ENCODE assay signal across 6 cellular contexts in genomic region chr5:177402271-177403043, GRCh38. TPM values are rescaled to one million over a fixed set of nuclear protein-coding genes. Genes with fewer than 3 reads are reported as not detected.
DNase-seq lines count a peak whose midpoint lies in the region; ATAC-seq and TF ChIP-seq lines count a peak whose summit lies in the region.

No MANE protein-coding gene starts in this region.

- no CpG with 5 or more reads among the region's 49 CpGs for WGBS in H9 (ENCODE audit: extremely low coverage, insufficient read length, low lambda C conversion rate)

- H3K23me2 ChIP-seq in H9 (ENCODE audit: insufficient read length, low read depth, low read length, poor library complexity, severe bottlenecking), result peaks cover 23% of the 10 kb centered on the region

- H2BK20ac ChIP-seq in H9 (ENCODE audit: low read depth, low read length, poor library complexity, severe bottlenecking), result no peak overlapping the region

- no peak overlapping the region for H4K5ac ChIP-seq in H9 (ENCODE audit: insufficient read length, low read depth, low read length)

- TF ChIP-seq POLR2A in Peyer's patch (IDR thresholded peaks at IDR 0.05), result peak in 1 of 2 donors; percentile 50

- peak; percentile 92 for DNase-seq in H9
- DNase-seq in Peyer's patch, result peak; percentile 64 to 90 (median 90)
- no peak for DNase-seq in natural killer cell
- DNase-seq in medulla oblongata (ENCODE audit: extremely low spot score), result no peak

- ATAC-seq in natural killer cell (no peak), HG02610 (IDR thresholded peaks at IDR 0.05; ENCODE audit: unreplicated experiment) (no peak)

- peak overlapping the region; percentile 19 for H2AFZ ChIP-seq in H9 (ENCODE audit: low read length)

- no peaks in the 10 kb centered on the region for H3K36me3 Mint-ChIP-seq in H9 (ENCODE audit: insufficient read depth in 1 of 3, low read depth in 3 of 3)
- no peaks in the 10 kb centered on the region for H3K36me3 Mint-ChIP-seq in brain
- no peaks in the 10 kb centered on the region for H3K36me3 Mint-ChIP-seq in natural killer cell

- peak; percentile 72 for TF ChIP-seq CTCF in H9 (conservative IDR thresholded peaks at IDR 0.05)
- TF ChIP-seq CTCF in Peyer's patch (IDR thresholded peaks at IDR 0.05), result peak in 5 of 6 experiments; percentile 13 to 67 (median 62)
- peak; percentile 63 to 66 for TF ChIP-seq CTCF in brain (conservative IDR thresholded peaks at IDR 0.05)
- TF ChIP-seq CTCF in natural killer cell (IDR thresholded peaks at IDR 0.05), result no peak

- no peak overlapping the region for H3K23ac ChIP-seq in H9 (ENCODE audit: insufficient read length, low read depth, low read length)

- no peak overlapping the region for H3K9ac ChIP-seq in H9 (ENCODE audit: extremely low read depth, insufficient read length, low read length)

- H3K27me3 Mint-ChIP-seq in H9 (ENCODE audit: low read depth) (peaks cover 77% of the 10 kb centered on the region), brain (peaks cover 42% of the 10 kb centered on the region), natural killer cell (ENCODE audit: low read depth in 2 of 2) (peaks cover 13 to 17% of the 10 kb centered on the region in 2 donors)

- H3K9me3 ChIP-seq in H9 (ENCODE audit: control insufficient read depth, low read depth, low read length) (no peaks in the 10 kb centered on the region), Peyer's patch (peaks cover 0 to 5% (median 0%) of the 10 kb centered on the region in 4 donors)

- H4K20me1 ChIP-seq in H9 (ENCODE audit: control insufficient read depth, insufficient read depth, insufficient read length), result no peaks in the 10 kb centered on the region

- H3K4me1 Mint-ChIP-seq in H9 (peaks cover 10 to 11% of the 10 kb centered on the region in 2 experiments), brain (peaks cover 23% of the 10 kb centered on the region), natural killer cell (peaks cover 35 to 42% of the 10 kb centered on the region in 2 donors)

- intact Hi-C loops in natural killer cell (cut with micrococcal nuclease), result loop anchor here (1.0 kb wide), 1 partner anchor 12 kb away; no protein-coding TSS in a partner anchor

- H3K4me3 ChIP-seq in Peyer's patch, result peak overlapping the region; percentile 41 to 79 (median 68)

- no peak overlapping the region for H3K56ac ChIP-seq in H9 (ENCODE audit: insufficient read length, low read depth, low read length)

- no peak overlapping the region for H2BK12ac ChIP-seq in H9 (ENCODE audit: insufficient read length, low read depth, low read length)

- no peaks in the 10 kb centered on the region for H3K36me3 ChIP-seq in Peyer's patch

- H3K9me3 Mint-ChIP-seq in H9, result peaks cover 0 to 2% of the 10 kb centered on the region in 2 experiments; a peak in 2 of 5 replicates
- peaks cover 0 to 7% (median 0%) of the 10 kb centered on the region in 5 experiments for H3K9me3 Mint-ChIP-seq in brain
- no peaks in the 10 kb centered on the region for H3K9me3 Mint-ChIP-seq in natural killer cell

- H3K4me3 Mint-ChIP-seq in H9 (peak overlapping the region; percentile 63 to 89), brain (peak overlapping the region; percentile 88 to 95 (median 90)), natural killer cell (peak overlapping the region; percentile 72)

- H2AK5ac ChIP-seq in H9 (ENCODE audit: insufficient read length, low read length), result no peak overlapping the region

- no peak overlapping the region for H3K27ac Mint-ChIP-seq in H9
- H3K27ac Mint-ChIP-seq in brain, result peak overlapping the region; percentile 67 to 97 (median 92)
- peak overlapping the region; percentile 62 to 84 for H3K27ac Mint-ChIP-seq in natural killer cell

- no peak overlapping the region for H3K4ac ChIP-seq in H9 (ENCODE audit: low read depth, low read length)

- no peak overlapping the region for H4K91ac ChIP-seq in H9 (ENCODE audit: insufficient read length, low read depth, low read length)

- H3K27ac ChIP-seq in H9 (ENCODE audit: insufficient read length, low read depth, low read length) (no peak overlapping the region), Peyer's patch (peak overlapping the region; percentile 17 to 86 (median 58))

- H3K4me2 ChIP-seq in H9 (ENCODE audit: insufficient read depth, insufficient read length, low read length), result peak overlapping the region; percentile 60

- H3K79me2 ChIP-seq in H9 (ENCODE audit: insufficient read depth, low read length), result no peaks in the 10 kb centered on the region

- no peak overlapping the region for H2BK120ac ChIP-seq in H9 (ENCODE audit: low read depth, low read length, poor library complexity, severe bottlenecking)

- H2BK5ac ChIP-seq in H9 (ENCODE audit: insufficient read length, low read length), result no peak overlapping the region

- H3K18ac ChIP-seq in H9 (ENCODE audit: insufficient read length, low read depth, low read length), result peak overlapping the region; percentile 21

- H3K14ac ChIP-seq in H9 (ENCODE audit: insufficient read depth, low read length), result no peak overlapping the region

- H3T11ph ChIP-seq in H9 (ENCODE audit: low read length), result no peak overlapping the region

- peaks cover 12% of the 10 kb centered on the region; the same call in 1 of the 2 replicates for H3K27me3 ChIP-seq in H9 (ENCODE audit: insufficient read depth, low read length)
- H3K27me3 ChIP-seq in Peyer's patch, result peaks cover 0 to 24% of the 10 kb centered on the region in 2 donors

- no peaks in the 10 kb centered on the region for H3K4me1 ChIP-seq in H9 (ENCODE audit: insufficient read depth, low read length)
- H3K4me1 ChIP-seq in Peyer's patch, result peaks cover 4 to 43% (median 28%) of the 10 kb centered on the region in 4 donors

- no peak overlapping the region for H2BK15ac ChIP-seq in H9 (ENCODE audit: low read depth, low read length)

- H3K79me1 ChIP-seq in H9 (ENCODE audit: insufficient read depth, low read depth, low read length, poor library complexity, severe bottlenecking), result no peaks in the 10 kb centered on the region

- no peak overlapping the region for H4K8ac ChIP-seq in H9 (replicated peaks; ENCODE audit: insufficient read length, low read depth, low read length)

RNA-seq across cellular contexts. Expression of gene PFN3, which starts 2.0 kb away (rescaled TPM):
- total RNA-seq in H9 (2021) (not detected in 2 replicates), Peyer's patch (not detected), natural killer cell (not detected)
- not detected for polyA plus RNA-seq in brain (ENCODE audit: insufficient read depth, low read depth, low replicate concordance)

RNA-seq across cellular contexts. Expression of gene F12, which starts 6.9 kb away (rescaled TPM):
- total RNA-seq in H9 (2021) (2.3 and 3.5 TPM in 2 replicates), Peyer's patch (10 to 100 TPM in 1 of 4 donors, 1 to 10 TPM in 3; 1.7 to 22.2 (median 7.8) TPM), natural killer cell (1 to 10 TPM in 1 of 3 donors, under 1 TPM in 2; 0.66 to 1.7 (median 0.93) TPM)
- polyA plus RNA-seq in brain (ENCODE audit: insufficient read depth, low read depth, low replicate concordance), result 3.7 TPM

RNA-seq across cellular contexts. Expression of gene SLC34A1, which starts 18.2 kb away (rescaled TPM):
- not detected in 2 replicates for total RNA-seq in H9 (2021)
- under 1 TPM in 1 of 4 donors, not detected in 3; 0.35 TPM for total RNA-seq in Peyer's patch
- polyA plus RNA-seq in brain (ENCODE audit: insufficient read depth, low read depth, low replicate concordance), result not detected
- total RNA-seq in natural killer cell, result under 1 TPM; 0.50 to 0.66 (median 0.63) TPM

RNA-seq across cellular contexts. Expression of gene GRK6, which starts 24.0 kb away (rescaled TPM):
- total RNA-seq in H9 (2021) (73.7 and 75.2 TPM in 2 replicates), Peyer's patch (100 to 1,000 TPM in 1 of 4 donors, 10 to 100 TPM in 3; 36.2 to 140 (median 40.7) TPM), natural killer cell (100 to 1,000 TPM; 173 to 221 (median 190) TPM)
- polyA plus RNA-seq in brain (ENCODE audit: insufficient read depth, low read depth, low replicate concordance), result 26.9 TPM

RNA-seq across cellular contexts. Expression of gene PRR7, which starts 44.2 kb away (rescaled TPM):
- 9.6 and 10.2 TPM in 2 replicates for total RNA-seq in H9 (2021)
- 1 to 10 TPM in 2 of 4 donors, under 1 TPM in 1, not detected in 1; 0.70 to 2.2 (median 1.9) TPM for total RNA-seq in Peyer's patch
- polyA plus RNA-seq in brain (ENCODE audit: insufficient read depth, low read depth, low replicate concordance), result 10.9 TPM
- 10 to 100 TPM; 21.6 to 27.9 (median 23.3) TPM for total RNA-seq in natural killer cell

Comparison
In these comparisons a context has a peak if more than half of its experiments do, and no peak if none do; other contexts are left out.
1. DNase-seq: peak in H9 (single experiment) and Peyer's patch (3 of 3); none in natural killer cell (single experiment) and medulla oblongata (single experiment).
2. H3K27ac Mint-ChIP-seq: peak in brain (5 of 5) and natural killer cell (2 of 2); none in H9 (0 of 3).
3. Peak in every context shown above with its lines, with median percentiles within 50 percentile points of each other: H3K4me3 Mint-ChIP-seq.